ENCODE assay signal across 14 cellular contexts in genomic region chr5:78591227-78591626, GRCh38. TPM values are rescaled to one million over a fixed set of nuclear protein-coding genes. Genes with fewer than 3 reads are reported as not detected.
DNase-seq lines count a peak whose midpoint lies in the region; ATAC-seq and TF ChIP-seq lines count a peak whose summit lies in the region.
"Had no signal": no experiment of that assay in that cellular context is flagged by ENCODE, and none has a peak within 500 bp of the region (broad histone marks: within the 10 kb centered on the region; RNA-seq: fewer than 3 reads in every experiment).

No MANE protein-coding gene starts in this region.

- DNase-seq in GM23248: peak; percentile 93
- peak; percentile 85 for DNase-seq in fibroblast of pulmonary artery (ENCODE audit: low read depth)
- DNase-seq in smooth muscle cell (lab: John Stamatoyannopoulos, UW; ENCODE audit: unreplicated experiment): no peak
- DNase-seq in retina: no peak
- DNase-seq in activated effector memory CD4-positive, alpha-beta T cell treated with anti-CD3 and anti-CD28 coated beads, Interleukin-2, amount 50 U/mL, for 16 hours: no peak
- no peak for DNase-seq in effector memory CD4-positive, alpha-beta T cell
- DNase-seq: activated T-cell treated with anti-CD3 and anti-CD28 coated beads, Interleukin-2, amount 50 U/mL, for 48 hours; cortex of kidney; Karpas-422; NCI-H774; pancreas had no signal

- no peak overlapping the region for H2AFZ ChIP-seq in GM23248
- no peak overlapping the region for H2AFZ ChIP-seq in smooth muscle cell (ENCODE audit: low read depth)

- in situ Hi-C loops in GM23248 (cut with MboI): no loop called here

- H3K4me3 ChIP-seq in GM23248 (peak overlapping the region; percentile 38; the same call in 1 of the 2 replicates), fibroblast of pulmonary artery (replicated peaks; ENCODE audit: low read depth, low read length) (no peak overlapping the region), smooth muscle cell (peak overlapping the region; percentile 4)
- H3K4me3 ChIP-seq in effector memory CD4-positive, alpha-beta T cell (ENCODE audit: insufficient read depth, low read depth, low read length, poor library complexity, severe bottlenecking): no peak overlapping the region
- H3K4me3 ChIP-seq: pancreas had no signal

- H3K36me3 ChIP-seq in GM23248 (ENCODE audit: low read depth): no peaks in the 10 kb centered on the region
- no peaks in the 10 kb centered on the region for H3K36me3 ChIP-seq in smooth muscle cell (ENCODE audit: low read depth)
- no peaks in the 10 kb centered on the region for H3K36me3 ChIP-seq in effector memory CD4-positive, alpha-beta T cell (ENCODE audit: control insufficient read depth, insufficient read depth, low read length)
- H3K36me3 ChIP-seq: pancreas had no signal

- no peak for TF ChIP-seq CTCF in fibroblast of pulmonary artery (IDR thresholded peaks at IDR 0.05; ENCODE audit: low read length, missing control alignments)
- no peak for TF ChIP-seq CTCF in smooth muscle cell (IDR thresholded peaks at IDR 0.05; ENCODE audit: borderline replicate concordance, insufficient read depth, poor library complexity, severe bottlenecking)

- H3K9me3 ChIP-seq in GM23248 (ENCODE audit: low read depth) (no peaks in the 10 kb centered on the region), smooth muscle cell (replicated peaks; ENCODE audit: low read depth) (no peaks in the 10 kb centered on the region)
- no peaks in the 10 kb centered on the region for H3K9me3 ChIP-seq in effector memory CD4-positive, alpha-beta T cell (ENCODE audit: control insufficient read depth, low read length)
- H3K9me3 ChIP-seq: pancreas had no signal

- peaks cover 65% of the 10 kb centered on the region for H3K4me1 ChIP-seq in GM23248 (ENCODE audit: insufficient read depth)
- H3K4me1 ChIP-seq in smooth muscle cell (ENCODE audit: low read depth): peaks cover 33% of the 10 kb centered on the region
- H3K4me1 ChIP-seq in effector memory CD4-positive, alpha-beta T cell (ENCODE audit: control insufficient read depth, insufficient read depth, low read length, poor library complexity, severe bottlenecking): no peaks in the 10 kb centered on the region

- H3F3A ChIP-seq in GM23248 (ENCODE audit: insufficient read depth) (peaks cover 43% of the 10 kb centered on the region), smooth muscle cell (ENCODE audit: low read depth) (peaks cover 37% of the 10 kb centered on the region)

- H3K4me2 ChIP-seq in GM23248 (ENCODE audit: unreplicated experiment): peak overlapping the region; percentile 88
- peak overlapping the region; percentile 71 for H3K4me2 ChIP-seq in smooth muscle cell

- H3K9me2 ChIP-seq in GM23248 (ENCODE audit: insufficient read depth): 0 out of 2 replicates have a peak, but pooled peaks cover 3% of the 10 kb centered on the region

- no peaks in the 10 kb centered on the region for H4K20me1 ChIP-seq in GM23248 (ENCODE audit: insufficient read depth)
- H4K20me1 ChIP-seq in smooth muscle cell (ENCODE audit: low read depth): peaks cover 14% of the 10 kb centered on the region

- peaks cover 45% of the 10 kb centered on the region for H3K79me2 ChIP-seq in GM23248 (ENCODE audit: insufficient read depth)
- peaks cover 39% of the 10 kb centered on the region for H3K79me2 ChIP-seq in smooth muscle cell (ENCODE audit: low read depth)

- no peaks in the 10 kb centered on the region for H3K27me3 ChIP-seq in GM23248 (replicated peaks; ENCODE audit: insufficient read depth)
- no peaks in the 10 kb centered on the region for H3K27me3 ChIP-seq in smooth muscle cell (ENCODE audit: low read depth)
- no peaks in the 10 kb centered on the region for H3K27me3 ChIP-seq in effector memory CD4-positive, alpha-beta T cell (replicated peaks; ENCODE audit: control insufficient read depth, insufficient read depth, low read length, poor library complexity, severe bottlenecking)
- H3K27me3 ChIP-seq: pancreas had no signal

- H3K9ac ChIP-seq in GM23248: peak overlapping the region; percentile 75
- H3K9ac ChIP-seq in smooth muscle cell (ENCODE audit: low read depth): peak overlapping the region; percentile 82

- 0 to 1% methylated on average over 4 of the region's 4 CpGs for WGBS in GM23248 (ENCODE audit: low coverage in 1 of 2, low lambda C conversion rate in 2 of 2, missing lambda C conversion rate in 2 of 2), 2 experiments
- 5% methylated on average over 4 of the region's 4 CpGs for WGBS in smooth muscle cell (ENCODE audit: low lambda C conversion rate)

- ATAC-seq in SK-N-SH treated with all-trans-retinoic acid at 6 μM for 48 hours (no peak), GM21367 (IDR thresholded peaks at IDR 0.05; ENCODE audit: unreplicated experiment) (no peak)
- ATAC-seq: pancreas had no signal

- H3K27ac ChIP-seq in GM23248 (peak overlapping the region; percentile 81), smooth muscle cell (ENCODE audit: low read depth) (peak overlapping the region; percentile 89)
- no peak overlapping the region for H3K27ac ChIP-seq in effector memory CD4-positive, alpha-beta T cell (ENCODE audit: insufficient read depth, low read length, poor library complexity, severe bottlenecking)
- H3K27ac ChIP-seq: VCaP had no signal

TF ChIP-seq in SK-N-SH treated with all-trans-retinoic acid at 6 μM for 48 hours, 23 proteins besides CTCF, POLR2A, EP300 and RAD21:
- TF ChIP-seq CREB5 (CRISPR knock-in tag; IDR thresholded peaks at IDR 0.05; ENCODE audit: low read depth) (peak; percentile 56; the same call in 1 of the 2 replicates), CSDC2 (CRISPR knock-in tag; IDR thresholded peaks at IDR 0.05) (0 out of 2 replicates have a peak, but pooled peaks have one; percentile 28), PPARA (CRISPR knock-in tag; IDR thresholded peaks at IDR 0.05; ENCODE audit: borderline replicate concordance) (no peak), ISL1 (CRISPR knock-in tag; IDR thresholded peaks at IDR 0.05) (peak; percentile 76)
TF ChIP-seq in SK-N-SH treated with all-trans-retinoic acid at 6 μM for 48 hours: peak in this region for 3.

RNA-seq across cellular contexts. Expression of gene LHFPL2, which starts 57.3 kb away (rescaled TPM):
- 13.7 and 14.4 TPM in 2 replicates for total RNA-seq in GM23248 (2014; rRNA removed; shearing (Covaris generic))
- 8.0 and 8.4 TPM in 2 replicates for polyA plus RNA-seq in GM23248 (2016; fragmentation: Nextera tagmentation; extraction: Ambion mirVana)
- total RNA-seq in smooth muscle cell: 18.6 and 18.8 TPM in 2 replicates
- polyA plus RNA-seq in smooth muscle cell: 10.5 and 13.4 TPM in 2 replicates

Comparison
In these comparisons a context has a peak if more than half of its experiments do, and no peak if none do; other contexts are left out.
1. DNase-seq: peak in GM23248 (single experiment) and fibroblast of pulmonary artery (single experiment); none in smooth muscle cell (single experiment), retina (single experiment), activated effector memory CD4-positive, alpha-beta T cell treated with anti-CD3 and anti-CD28 coated beads, Interleukin-2, amount 50 U/mL, for 16 hours (single experiment) and effector memory CD4-positive, alpha-beta T cell (0 of 3).
2. H3K4me3 ChIP-seq: peak in GM23248 (single experiment) and smooth muscle cell (single experiment); none in fibroblast of pulmonary artery (single experiment) and effector memory CD4-positive, alpha-beta T cell (single experiment).